Comparison of ENCODE assay signal across 1 cellular context in the genomic region with DNA sequence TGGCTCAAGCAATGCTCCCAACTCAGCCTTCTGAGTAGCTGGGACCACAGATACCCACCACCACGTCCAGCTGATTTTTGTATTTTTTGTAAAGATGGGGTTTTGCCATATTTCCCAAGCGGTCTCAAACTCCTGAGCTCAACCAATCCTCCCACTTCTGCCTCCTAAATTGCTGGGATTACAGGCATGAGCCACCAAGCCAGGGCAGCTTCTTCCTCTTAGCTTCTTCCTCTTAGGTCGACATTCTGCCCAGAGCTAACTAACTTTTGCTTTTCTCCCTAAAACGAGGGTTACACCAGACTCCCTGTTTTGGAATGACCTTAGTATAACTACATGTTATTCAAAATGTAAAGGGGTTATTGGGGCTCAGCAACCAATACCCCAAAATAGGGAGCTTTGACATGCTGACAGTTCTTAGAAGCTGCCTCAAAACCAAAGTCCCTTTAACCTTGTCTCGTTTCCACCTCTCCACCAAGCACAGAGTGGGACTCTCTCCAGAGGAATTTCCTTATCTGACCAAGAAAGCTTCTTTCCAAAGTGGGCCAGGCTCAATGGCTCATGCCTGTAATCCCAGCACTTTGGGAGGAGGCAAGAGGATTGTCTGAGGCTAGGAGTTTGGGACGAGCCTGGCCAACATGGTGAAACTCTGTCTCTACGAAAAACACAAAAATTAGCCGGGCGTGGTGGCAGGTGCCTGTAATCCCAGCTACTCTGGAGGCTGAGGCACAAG.
TF ChIP-seq lines count a peak whose summit lies in the region.

No MANE protein-coding gene starts in this region.

TF ChIP-seq in K562, 482 proteins besides CTCF, POLR2A, EP300 and RAD21:
- TF ChIP-seq MAFF (IDR thresholded peaks at IDR 0.05; ENCODE audit: low read length): no peak
- TF ChIP-seq, protein P1, sequence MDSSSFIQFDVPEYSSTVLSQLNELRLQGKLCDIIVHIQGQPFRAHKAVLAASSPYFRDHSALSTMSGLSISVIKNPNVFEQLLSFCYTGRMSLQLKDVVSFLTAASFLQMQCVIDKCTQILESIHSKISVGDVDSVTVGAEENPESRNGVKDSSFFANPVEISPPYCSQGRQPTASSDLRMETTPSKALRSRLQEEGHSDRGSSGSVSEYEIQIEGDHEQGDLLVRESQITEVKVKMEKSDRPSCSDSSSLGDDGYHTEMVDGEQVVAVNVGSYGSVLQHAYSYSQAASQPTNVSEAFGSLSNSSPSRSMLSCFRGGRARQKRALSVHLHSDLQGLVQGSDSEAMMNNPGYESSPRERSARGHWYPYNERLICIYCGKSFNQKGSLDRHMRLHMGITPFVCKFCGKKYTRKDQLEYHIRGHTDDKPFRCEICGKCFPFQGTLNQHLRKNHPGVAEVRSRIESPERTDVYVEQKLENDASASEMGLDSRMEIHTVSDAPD (CRISPR knock-in tag; IDR thresholded peaks at IDR 0.05): no peak
- TF ChIP-seq, protein P2, sequence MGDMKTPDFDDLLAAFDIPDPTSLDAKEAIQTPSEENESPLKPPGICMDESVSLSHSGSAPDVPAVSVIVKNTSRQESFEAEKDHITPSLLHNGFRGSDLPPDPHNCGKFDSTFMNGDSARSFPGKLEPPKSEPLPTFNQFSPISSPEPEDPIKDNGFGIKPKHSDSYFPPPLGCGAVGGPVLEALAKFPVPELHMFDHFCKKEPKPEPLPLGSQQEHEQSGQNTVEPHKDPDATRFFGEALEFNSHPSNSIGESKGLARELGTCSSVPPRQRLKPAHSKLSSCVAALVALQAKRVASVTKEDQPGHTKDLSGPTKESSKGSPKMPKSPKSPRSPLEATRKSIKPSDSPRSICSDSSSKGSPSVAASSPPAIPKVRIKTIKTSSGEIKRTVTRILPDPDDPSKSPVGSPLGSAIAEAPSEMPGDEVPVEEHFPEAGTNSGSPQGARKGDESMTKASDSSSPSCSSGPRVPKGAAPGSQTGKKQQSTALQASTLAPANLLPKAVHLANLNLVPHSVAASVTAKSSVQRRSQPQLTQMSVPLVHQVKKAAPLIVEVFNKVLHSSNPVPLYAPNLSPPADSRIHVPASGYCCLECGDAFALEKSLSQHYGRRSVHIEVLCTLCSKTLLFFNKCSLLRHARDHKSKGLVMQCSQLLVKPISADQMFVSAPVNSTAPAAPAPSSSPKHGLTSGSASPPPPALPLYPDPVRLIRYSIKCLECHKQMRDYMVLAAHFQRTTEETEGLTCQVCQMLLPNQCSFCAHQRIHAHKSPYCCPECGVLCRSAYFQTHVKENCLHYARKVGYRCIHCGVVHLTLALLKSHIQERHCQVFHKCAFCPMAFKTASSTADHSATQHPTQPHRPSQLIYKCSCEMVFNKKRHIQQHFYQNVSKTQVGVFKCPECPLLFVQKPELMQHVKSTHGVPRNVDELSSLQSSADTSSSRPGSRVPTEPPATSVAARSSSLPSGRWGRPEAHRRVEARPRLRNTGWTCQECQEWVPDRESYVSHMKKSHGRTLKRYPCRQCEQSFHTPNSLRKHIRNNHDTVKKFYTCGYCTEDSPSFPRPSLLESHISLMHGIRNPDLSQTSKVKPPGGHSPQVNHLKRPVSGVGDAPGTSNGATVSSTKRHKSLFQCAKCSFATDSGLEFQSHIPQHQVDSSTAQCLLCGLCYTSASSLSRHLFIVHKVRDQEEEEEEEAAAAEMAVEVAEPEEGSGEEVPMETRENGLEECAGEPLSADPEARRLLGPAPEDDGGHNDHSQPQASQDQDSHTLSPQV (IDR thresholded peaks at IDR 0.05): 0 out of 2 replicates have a peak, but pooled peaks have one; percentile 13
- TF ChIP-seq, protein P3, sequence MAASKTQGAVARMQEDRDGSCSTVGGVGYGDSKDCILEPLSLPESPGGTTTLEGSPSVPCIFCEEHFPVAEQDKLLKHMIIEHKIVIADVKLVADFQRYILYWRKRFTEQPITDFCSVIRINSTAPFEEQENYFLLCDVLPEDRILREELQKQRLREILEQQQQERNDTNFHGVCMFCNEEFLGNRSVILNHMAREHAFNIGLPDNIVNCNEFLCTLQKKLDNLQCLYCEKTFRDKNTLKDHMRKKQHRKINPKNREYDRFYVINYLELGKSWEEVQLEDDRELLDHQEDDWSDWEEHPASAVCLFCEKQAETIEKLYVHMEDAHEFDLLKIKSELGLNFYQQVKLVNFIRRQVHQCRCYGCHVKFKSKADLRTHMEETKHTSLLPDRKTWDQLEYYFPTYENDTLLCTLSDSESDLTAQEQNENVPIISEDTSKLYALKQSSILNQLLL (CRISPR knock-in tag; IDR thresholded peaks at IDR 0.05; ENCODE audit: borderline replicate concordance): no peak
- no peak for TF ChIP-seq POLR2AphosphoS5 (IDR thresholded peaks at IDR 0.05; ENCODE audit: control insufficient read depth, insufficient read depth, low read depth, low read length)
